Comparison of ENCODE assay signal across 1 cellular context in the genomic region with DNA sequence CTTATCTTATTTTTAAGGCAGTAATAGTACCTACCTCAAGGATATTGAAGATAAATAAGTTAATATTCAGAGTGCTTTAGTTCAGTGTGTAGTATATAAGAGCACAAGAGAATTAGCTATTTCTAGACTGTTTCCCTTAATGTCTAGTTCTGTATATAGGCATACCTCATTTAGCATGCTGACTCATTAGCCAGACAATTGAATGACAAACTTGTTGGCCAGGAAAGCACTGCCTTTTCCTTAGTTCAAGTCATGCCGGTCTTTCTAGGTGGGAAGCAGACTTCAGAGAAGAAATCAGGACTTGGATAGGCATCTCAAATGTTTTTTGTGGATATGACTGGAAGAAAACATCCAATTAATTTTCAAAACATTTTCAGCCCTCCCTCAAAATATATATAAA.
TF ChIP-seq lines count a peak whose summit lies in the region.

No MANE protein-coding gene starts in this region.

TF ChIP-seq in WTC11, 78 proteins besides CTCF, POLR2A, EP300 and RAD21 (continued from another document):
- TF ChIP-seq, protein P1, sequence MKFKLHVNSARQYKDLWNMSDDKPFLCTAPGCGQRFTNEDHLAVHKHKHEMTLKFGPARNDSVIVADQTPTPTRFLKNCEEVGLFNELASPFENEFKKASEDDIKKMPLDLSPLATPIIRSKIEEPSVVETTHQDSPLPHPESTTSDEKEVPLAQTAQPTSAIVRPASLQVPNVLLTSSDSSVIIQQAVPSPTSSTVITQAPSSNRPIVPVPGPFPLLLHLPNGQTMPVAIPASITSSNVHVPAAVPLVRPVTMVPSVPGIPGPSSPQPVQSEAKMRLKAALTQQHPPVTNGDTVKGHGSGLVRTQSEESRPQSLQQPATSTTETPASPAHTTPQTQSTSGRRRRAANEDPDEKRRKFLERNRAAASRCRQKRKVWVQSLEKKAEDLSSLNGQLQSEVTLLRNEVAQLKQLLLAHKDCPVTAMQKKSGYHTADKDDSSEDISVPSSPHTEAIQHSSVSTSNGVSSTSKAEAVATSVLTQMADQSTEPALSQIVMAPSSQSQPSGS (CRISPR knock-in tag; IDR thresholded peaks at IDR 0.05; ENCODE audit: borderline replicate concordance, low read depth): no peak
- TF ChIP-seq ZNF263 (CRISPR knock-in tag; IDR thresholded peaks at IDR 0.05; ENCODE audit: low read depth): no peak
